ENCODE assay signal across 1 cellular context in the genomic region with DNA sequence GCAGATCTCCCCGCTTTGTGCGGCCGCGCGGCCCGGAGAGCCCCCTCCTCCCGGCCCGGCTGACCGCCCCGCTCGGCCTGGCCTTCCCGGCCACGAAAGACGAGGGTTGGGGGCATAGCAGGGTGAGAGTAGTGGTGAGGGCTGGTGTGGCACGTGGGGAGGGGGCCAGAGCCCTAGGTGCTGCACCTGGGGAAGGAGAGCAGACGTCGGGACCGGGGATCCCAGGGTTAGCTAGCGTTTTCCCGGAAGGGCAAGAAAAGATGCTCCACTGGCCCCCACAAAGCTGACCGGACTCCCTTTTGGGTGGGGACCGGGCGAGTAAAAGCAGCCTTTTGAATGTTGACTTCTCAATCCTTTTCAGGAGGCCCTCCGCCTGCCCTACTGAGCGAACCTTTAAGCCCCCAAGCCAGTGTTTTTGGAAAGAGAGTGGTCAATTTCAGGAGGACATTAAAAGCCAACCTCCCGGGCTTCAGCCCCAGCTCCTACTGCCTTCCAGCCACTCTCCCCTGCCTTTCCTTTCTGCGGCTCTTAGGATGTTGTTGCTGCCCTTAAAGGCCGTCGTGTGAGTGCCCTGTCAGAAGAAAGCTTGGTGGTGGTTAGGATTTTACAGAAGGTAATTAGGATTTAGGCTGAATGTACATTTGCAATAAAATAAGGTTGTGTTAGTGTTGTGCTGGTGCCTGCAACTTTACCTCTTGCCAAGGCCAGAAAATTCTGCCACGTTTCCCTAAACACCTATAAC.
TF ChIP-seq lines count a peak whose summit lies in the region.

No MANE protein-coding gene starts in this region.

TF ChIP-seq in HepG2, 621 proteins besides CTCF, POLR2A, EP300 and RAD21 (continued from another document):
- TF ChIP-seq, protein P1, sequence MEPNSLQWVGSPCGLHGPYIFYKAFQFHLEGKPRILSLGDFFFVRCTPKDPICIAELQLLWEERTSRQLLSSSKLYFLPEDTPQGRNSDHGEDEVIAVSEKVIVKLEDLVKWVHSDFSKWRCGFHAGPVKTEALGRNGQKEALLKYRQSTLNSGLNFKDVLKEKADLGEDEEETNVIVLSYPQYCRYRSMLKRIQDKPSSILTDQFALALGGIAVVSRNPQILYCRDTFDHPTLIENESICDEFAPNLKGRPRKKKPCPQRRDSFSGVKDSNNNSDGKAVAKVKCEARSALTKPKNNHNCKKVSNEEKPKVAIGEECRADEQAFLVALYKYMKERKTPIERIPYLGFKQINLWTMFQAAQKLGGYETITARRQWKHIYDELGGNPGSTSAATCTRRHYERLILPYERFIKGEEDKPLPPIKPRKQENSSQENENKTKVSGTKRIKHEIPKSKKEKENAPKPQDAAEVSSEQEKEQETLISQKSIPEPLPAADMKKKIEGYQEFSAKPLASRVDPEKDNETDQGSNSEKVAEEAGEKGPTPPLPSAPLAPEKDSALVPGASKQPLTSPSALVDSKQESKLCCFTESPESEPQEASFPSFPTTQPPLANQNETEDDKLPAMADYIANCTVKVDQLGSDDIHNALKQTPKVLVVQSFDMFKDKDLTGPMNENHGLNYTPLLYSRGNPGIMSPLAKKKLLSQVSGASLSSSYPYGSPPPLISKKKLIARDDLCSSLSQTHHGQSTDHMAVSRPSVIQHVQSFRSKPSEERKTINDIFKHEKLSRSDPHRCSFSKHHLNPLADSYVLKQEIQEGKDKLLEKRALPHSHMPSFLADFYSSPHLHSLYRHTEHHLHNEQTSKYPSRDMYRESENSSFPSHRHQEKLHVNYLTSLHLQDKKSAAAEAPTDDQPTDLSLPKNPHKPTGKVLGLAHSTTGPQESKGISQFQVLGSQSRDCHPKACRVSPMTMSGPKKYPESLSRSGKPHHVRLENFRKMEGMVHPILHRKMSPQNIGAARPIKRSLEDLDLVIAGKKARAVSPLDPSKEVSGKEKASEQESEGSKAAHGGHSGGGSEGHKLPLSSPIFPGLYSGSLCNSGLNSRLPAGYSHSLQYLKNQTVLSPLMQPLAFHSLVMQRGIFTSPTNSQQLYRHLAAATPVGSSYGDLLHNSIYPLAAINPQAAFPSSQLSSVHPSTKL (CRISPR knock-in tag; IDR thresholded peaks at IDR 0.05): 0 out of 2 replicates have a peak, but pooled peaks have one; percentile 4
- peak; percentile 67; the same call in 1 of the 2 replicates for TF ChIP-seq EZH2 (conservative IDR thresholded peaks at IDR 0.05; ENCODE audit: low read depth, low read length)
- TF ChIP-seq ZNF674 (CRISPR knock-in tag; IDR thresholded peaks at IDR 0.05; ENCODE audit: low read depth): no peak
- TF ChIP-seq, protein P2, sequence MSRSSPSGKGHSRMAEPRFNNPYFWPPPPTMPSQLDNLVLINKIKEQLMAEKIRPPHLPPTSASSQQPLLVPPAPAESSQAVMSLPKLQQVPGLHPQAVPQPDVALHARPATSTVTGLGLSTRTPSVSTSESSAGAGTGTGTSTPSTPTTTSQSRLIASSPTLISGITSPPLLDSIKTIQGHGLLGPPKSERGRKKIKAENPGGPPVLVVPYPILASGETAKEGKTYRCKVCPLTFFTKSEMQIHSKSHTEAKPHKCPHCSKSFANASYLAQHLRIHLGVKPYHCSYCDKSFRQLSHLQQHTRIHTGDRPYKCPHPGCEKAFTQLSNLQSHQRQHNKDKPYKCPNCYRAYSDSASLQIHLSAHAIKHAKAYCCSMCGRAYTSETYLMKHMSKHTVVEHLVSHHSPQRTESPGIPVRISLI (CRISPR knock-in tag; IDR thresholded peaks at IDR 0.05; ENCODE audit: borderline replicate concordance): no peak
